In genomic region chr21:28770867-28771661, GRCh38 we compare ENCODE assay signal across 14 cellular contexts.
A peak's percentile ranks its signal among the peaks of the same experiment; 100 is the strongest.
DNase-seq lines count a peak whose midpoint lies in the region; ATAC-seq and TF ChIP-seq lines count a peak whose summit lies in the region.
"Had no signal": no experiment of that assay in that cellular context is flagged by ENCODE, and none has a peak within 500 bp of the region (broad histone marks: within the 10 kb centered on the region; RNA-seq: fewer than 3 reads in every experiment).

No MANE protein-coding gene starts in this region.

- H3K4me1 ChIP-seq in fibroblast of lung (ENCODE audit: control insufficient read depth, extremely low read depth, insufficient read depth, low read length) = peaks cover 17% of the 10 kb centered on the region
- no peaks in the 10 kb centered on the region for H3K4me1 ChIP-seq in upper lobe of right lung
- H3K4me1 ChIP-seq: SJCRH30 had no signal

- TF ChIP-seq CTCF in fibroblast of lung (conservative IDR thresholded peaks at IDR 0.05 in 1 of 2, IDR thresholded peaks at IDR 0.05 in 1 of 2; ENCODE audit: low read depth in 1 of 2, low read length in 2 of 2) = no peak
- TF ChIP-seq CTCF in mesothelial cell of epicardium (IDR thresholded peaks at IDR 0.05; ENCODE audit: unreplicated experiment) = no peak
- TF ChIP-seq CTCF in upper lobe of right lung (IDR thresholded peaks at IDR 0.05) = no peak

- peak overlapping the region; percentile 81 for H3K4me2 ChIP-seq in fibroblast of lung (ENCODE audit: extremely low read depth, insufficient read depth, low read length)

- DNase-seq in activated naive CD8-positive, alpha-beta T cell treated with anti-CD3 and anti-CD28 coated beads, Interleukin-2, amount 10 ng/mL, durations not matched to agents 7 days and 5 days = no peak
- DNase-seq in activated naive CD8-positive, alpha-beta T cell treated with anti-CD3 and anti-CD28 coated beads for 36 hours = no peak
- DNase-seq in fibroblast of lung (ENCODE audit: low read depth in 2 of 2) = peak; percentile 23 to 67
- DNase-seq in mesothelial cell of epicardium (ENCODE audit: low spot score in 2 of 2, unreplicated experiment in 2 of 2) = no peak
- DNase-seq in upper lobe of right lung = no peak
- no peak for DNase-seq in COR-L47 (lab: John Stamatoyannopoulos, UW)
- DNase-seq: DMS 273 treated with DMSO at 0.1 percent for 48 hours, H7, NCI-H774, posterior cingulate gyrus had no signal

- H3K36me3 ChIP-seq in fibroblast of lung (ENCODE audit: control insufficient read depth, insufficient read depth, low read length) (no peaks in the 10 kb centered on the region), upper lobe of right lung (no peaks in the 10 kb centered on the region)
- H3K36me3 ChIP-seq: SJCRH30 had no signal

- no peak overlapping the region for H3K4me3 Mint-ChIP-seq in activated naive CD8-positive, alpha-beta T cell treated with anti-CD3 and anti-CD28 coated beads, Interleukin-2, amount 10 ng/mL, durations not matched to agents 7 days and 5 days
- no peak overlapping the region for H3K4me3 Mint-ChIP-seq in activated naive CD8-positive, alpha-beta T cell treated with anti-CD3 and anti-CD28 coated beads for 36 hours
- H3K4me3 Mint-ChIP-seq in mesothelial cell of epicardium = no peak overlapping the region

- H3K9me3 ChIP-seq in fibroblast of lung (ENCODE audit: control insufficient read depth, insufficient read depth, low read depth, low read length) = no peaks in the 10 kb centered on the region
- no peaks in the 10 kb centered on the region for H3K9me3 ChIP-seq in upper lobe of right lung

- ATAC-seq in activated naive CD8-positive, alpha-beta T cell treated with anti-CD3 and anti-CD28 coated beads, Interleukin-2, amount 10 ng/mL, durations not matched to agents 7 days and 5 days (ENCODE audit: low read depth) = no peak
- no peak for ATAC-seq in upper lobe of right lung
- no peak for ATAC-seq in GM19324 (IDR thresholded peaks at IDR 0.05; ENCODE audit: low FRiP score, unreplicated experiment)
- no peak for ATAC-seq in HG03442 (IDR thresholded peaks at IDR 0.05; ENCODE audit: unreplicated experiment)
- ATAC-seq: HepG2 had no signal

- intact Hi-C loops in upper lobe of right lung (cut with DNase I) = no loop called here

- peaks cover 12% of the 10 kb centered on the region for H3K4me1 Mint-ChIP-seq in activated naive CD8-positive, alpha-beta T cell treated with anti-CD3 and anti-CD28 coated beads, Interleukin-2, amount 10 ng/mL, durations not matched to agents 7 days and 5 days
- H3K4me1 Mint-ChIP-seq in activated naive CD8-positive, alpha-beta T cell treated with anti-CD3 and anti-CD28 coated beads for 36 hours = peaks cover 23% of the 10 kb centered on the region
- H3K4me1 Mint-ChIP-seq in mesothelial cell of epicardium = peaks cover 25% of the 10 kb centered on the region

- peaks cover 9% of the 10 kb centered on the region for H3K9me3 Mint-ChIP-seq in activated naive CD8-positive, alpha-beta T cell treated with anti-CD3 and anti-CD28 coated beads, Interleukin-2, amount 10 ng/mL, durations not matched to agents 7 days and 5 days
- H3K9me3 Mint-ChIP-seq in activated naive CD8-positive, alpha-beta T cell treated with anti-CD3 and anti-CD28 coated beads for 36 hours = peaks cover 14% of the 10 kb centered on the region
- peaks cover 24% of the 10 kb centered on the region for H3K9me3 Mint-ChIP-seq in mesothelial cell of epicardium

- no peaks in the 10 kb centered on the region for H4K20me1 ChIP-seq in fibroblast of lung (ENCODE audit: control insufficient read depth, extremely low read depth, insufficient read depth, low read length)

- no peak overlapping the region for H2AFZ ChIP-seq in fibroblast of lung (ENCODE audit: low read length)

- peak overlapping the region; percentile 32 for H3K27ac Mint-ChIP-seq in activated naive CD8-positive, alpha-beta T cell treated with anti-CD3 and anti-CD28 coated beads, Interleukin-2, amount 10 ng/mL, durations not matched to agents 7 days and 5 days
- no peak overlapping the region for H3K27ac Mint-ChIP-seq in activated naive CD8-positive, alpha-beta T cell treated with anti-CD3 and anti-CD28 coated beads for 36 hours
- peak overlapping the region; percentile 88 for H3K27ac Mint-ChIP-seq in mesothelial cell of epicardium

- peak overlapping the region; percentile 18 for H3K9ac ChIP-seq in fibroblast of lung (ENCODE audit: insufficient read depth, low read length)

- peak overlapping the region; percentile 70 for H3K27ac ChIP-seq in fibroblast of lung (ENCODE audit: insufficient read depth, low read length)
- peak overlapping the region; percentile 63 for H3K27ac ChIP-seq in upper lobe of right lung
- H3K27ac ChIP-seq: SJCRH30 had no signal

- no peaks in the 10 kb centered on the region for H3K27me3 Mint-ChIP-seq in activated naive CD8-positive, alpha-beta T cell treated with anti-CD3 and anti-CD28 coated beads, Interleukin-2, amount 10 ng/mL, durations not matched to agents 7 days and 5 days
- H3K27me3 Mint-ChIP-seq in activated naive CD8-positive, alpha-beta T cell treated with anti-CD3 and anti-CD28 coated beads for 36 hours = no peaks in the 10 kb centered on the region
- no peaks in the 10 kb centered on the region for H3K27me3 Mint-ChIP-seq in mesothelial cell of epicardium (ENCODE audit: low read depth)

- H3K27me3 ChIP-seq in fibroblast of lung (ENCODE audit: control insufficient read depth, insufficient read depth, low read length) (no peaks in the 10 kb centered on the region), upper lobe of right lung (no peaks in the 10 kb centered on the region)
- H3K27me3 ChIP-seq: SJCRH30 had no signal

- POLR2A ChIA-PET in activated naive CD8-positive, alpha-beta T cell treated with anti-CD3 and anti-CD28 coated beads, Interleukin-2, amount 10 ng/mL, durations not matched to agents 7 days and 5 days (lab: Charles Lee) = no interaction called here

- H3K36me3 Mint-ChIP-seq in activated naive CD8-positive, alpha-beta T cell treated with anti-CD3 and anti-CD28 coated beads, Interleukin-2, amount 10 ng/mL, durations not matched to agents 7 days and 5 days = peaks cover 32% of the 10 kb centered on the region
- H3K36me3 Mint-ChIP-seq in activated naive CD8-positive, alpha-beta T cell treated with anti-CD3 and anti-CD28 coated beads for 36 hours = peaks cover 22% of the 10 kb centered on the region
- H3K36me3 Mint-ChIP-seq in mesothelial cell of epicardium = peaks cover 6% of the 10 kb centered on the region

- no peaks in the 10 kb centered on the region for H3K79me2 ChIP-seq in fibroblast of lung (ENCODE audit: control insufficient read depth, insufficient read depth, low read length)

- H3K4me3 ChIP-seq in fibroblast of lung (replicated peaks in 1 of 4; ENCODE audit: control extremely low read depth in 1 of 4, insufficient read depth in 1 of 4, low read depth in 3 of 4, low read length in 4 of 4) (no peak overlapping the region), upper lobe of right lung (no peak overlapping the region)
- H3K4me3 ChIP-seq: SJCRH30 had no signal

Comparison
In these comparisons a context has a peak if more than half of its experiments do, and no peak if none do; other contexts are left out.
1. DNase-seq: peak in fibroblast of lung (2 of 2); none in activated naive CD8-positive, alpha-beta T cell treated with anti-CD3 and anti-CD28 coated beads, Interleukin-2, amount 10 ng/mL, durations not matched to agents 7 days and 5 days (single experiment), activated naive CD8-positive, alpha-beta T cell treated with anti-CD3 and anti-CD28 coated beads for 36 hours (single experiment), mesothelial cell of epicardium (0 of 2), upper lobe of right lung (single experiment) and COR-L47 (single experiment).